ENCODE assay signal across 10 cellular contexts in the genomic region with DNA sequence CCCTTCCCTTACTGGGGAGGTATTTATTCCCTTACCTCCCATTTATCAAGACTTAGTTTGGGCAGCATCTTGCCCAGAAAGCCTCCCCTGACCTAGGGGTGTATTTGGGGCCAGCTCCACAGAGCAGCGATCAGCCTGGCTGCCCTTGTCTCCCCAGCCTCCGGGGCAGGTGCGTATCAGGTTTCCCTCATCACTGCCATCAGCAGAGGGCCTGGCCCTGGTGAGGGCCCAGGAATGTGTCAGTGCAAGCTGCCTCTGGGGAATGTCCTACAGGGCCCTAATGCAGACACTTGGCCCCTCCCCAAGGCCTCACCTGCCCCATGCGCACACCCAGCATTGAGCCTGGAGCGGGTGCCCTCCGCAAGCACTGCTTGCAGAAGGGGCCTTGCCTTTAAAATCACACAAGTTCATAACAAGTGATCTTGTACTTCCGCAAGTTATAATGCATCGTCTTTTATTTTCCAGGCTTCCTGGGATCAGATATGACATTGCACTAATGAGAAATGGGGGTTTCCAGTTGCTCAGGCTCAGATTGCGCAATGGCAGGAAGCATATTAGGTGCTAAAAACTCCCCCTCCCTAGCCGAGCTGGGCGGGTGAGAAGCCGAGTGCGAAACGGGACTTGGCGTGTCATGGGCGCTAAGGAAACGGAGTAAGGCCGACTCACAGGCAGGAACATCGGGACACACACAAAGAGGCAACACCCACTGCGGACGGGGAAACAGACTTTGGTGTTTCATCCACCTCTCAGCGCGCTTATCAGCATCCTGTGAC. TPM values are rescaled to one million over a fixed set of nuclear protein-coding genes. Genes with fewer than 3 reads are reported as not detected.
DNase-seq lines count a peak whose midpoint lies in the region; ATAC-seq, FAIRE-seq and TF ChIP-seq lines count a peak whose summit lies in the region.
"Had no signal": no experiment of that assay in that cellular context is flagged by ENCODE, and none has a peak within 500 bp of the region (broad histone marks: within the 10 kb centered on the region; RNA-seq: fewer than 3 reads in every experiment).

No MANE protein-coding gene starts in this region.

- no peaks in the 10 kb centered on the region for H3K79me1 ChIP-seq in mesendoderm (ENCODE audit: low read length)

- H3K36me3 Mint-ChIP-seq in central memory CD8-positive, alpha-beta T cell (ENCODE audit: insufficient read depth), result peaks cover 15% of the 10 kb centered on the region
- H3K36me3 Mint-ChIP-seq: memory B cell had no signal

- peak overlapping the region; percentile 58 for H3K4me3 Mint-ChIP-seq in central memory CD8-positive, alpha-beta T cell
- H3K4me3 Mint-ChIP-seq: memory B cell had no signal

- H3K4me1 ChIP-seq in A673 (ENCODE audit: insufficient read depth, low read length, poor library complexity, severe bottlenecking), result peaks cover 61% of the 10 kb centered on the region
- peaks cover 3% of the 10 kb centered on the region for H3K4me1 ChIP-seq in mesendoderm (ENCODE audit: control insufficient read depth, low read depth, low read length)

- H2AK5ac ChIP-seq in mesendoderm (ENCODE audit: low read length), result peak overlapping the region; percentile 15

- H3K9ac ChIP-seq in mesendoderm (ENCODE audit: low read length), result no peak overlapping the region

- no peak overlapping the region for H3K18ac ChIP-seq in mesendoderm (ENCODE audit: low read length)

- no peak overlapping the region for H3K23ac ChIP-seq in mesendoderm (ENCODE audit: low read length)

- no peak overlapping the region for H2BK5ac ChIP-seq in mesendoderm (ENCODE audit: low read length)

- H3K4ac ChIP-seq in mesendoderm (ENCODE audit: low read depth, low read length), result no peak overlapping the region

- H3K4me1 Mint-ChIP-seq in central memory CD8-positive, alpha-beta T cell, result peaks cover 51% of the 10 kb centered on the region

- H3K27me3 ChIP-seq in A673 (replicated peaks; ENCODE audit: insufficient read depth, low read depth, low read length, poor library complexity), result no peaks in the 10 kb centered on the region
- no peaks in the 10 kb centered on the region for H3K27me3 ChIP-seq in mesendoderm (ENCODE audit: insufficient read depth, low read length, poor library complexity)

- no peak for FAIRE-seq in HTR-8/SVneo (lab: Jason Lieb, UNC)

- H3K79me2 ChIP-seq in mesendoderm (ENCODE audit: control insufficient read depth, insufficient read depth, low read length), result no peaks in the 10 kb centered on the region

- H3K56ac ChIP-seq in mesendoderm (ENCODE audit: low read length), result no peak overlapping the region

- no peak overlapping the region for H4K8ac ChIP-seq in mesendoderm (ENCODE audit: low read depth, low read length)

- intact Hi-C loops in A673 (cut with micrococcal nuclease; ENCODE audit: unreplicated experiment), result no loop called here

- H3K27me3 Mint-ChIP-seq in central memory CD8-positive, alpha-beta T cell, result no peaks in the 10 kb centered on the region

- H3K27ac Mint-ChIP-seq in central memory CD8-positive, alpha-beta T cell (ENCODE audit: low read depth), result peak overlapping the region; percentile 92
- H3K27ac Mint-ChIP-seq: memory B cell had no signal

- H3K4me2 ChIP-seq in mesendoderm (ENCODE audit: low read length), result no peak overlapping the region

- no peaks in the 10 kb centered on the region for H3K9me3 Mint-ChIP-seq in central memory CD8-positive, alpha-beta T cell

- POLR2A ChIA-PET in A673 (lab: Charles Lee; ENCODE audit: low non-redundant PET), result no interaction called here

- H3K4me3 ChIP-seq in A673 (ENCODE audit: low read depth, low read length, poor library complexity, severe bottlenecking) (no peak overlapping the region), mesendoderm (ENCODE audit: low read length) (no peak overlapping the region)

- peak overlapping the region; percentile 49 for H3K27ac ChIP-seq in A673 (ENCODE audit: low read depth, low read length, poor library complexity, severe bottlenecking)
- no peak overlapping the region for H3K27ac ChIP-seq in mesendoderm (ENCODE audit: low read depth, low read length)

- CTCF ChIA-PET in A673 (lab: Charles Lee), result interaction anchor here (0.7 kb wide), 1 partner anchor 218 kb away, joined by 5 read pairs; no protein-coding TSS in a partner anchor

- no CpG with 5 or more reads among the region's 23 CpGs for WGBS in mesendoderm (ENCODE audit: extremely low coverage, insufficient coverage, low lambda C conversion rate)

- H3K36me3 ChIP-seq in A673 (ENCODE audit: insufficient read depth, low read length, poor library complexity, severe bottlenecking) (no peaks in the 10 kb centered on the region), mesendoderm (ENCODE audit: control insufficient read depth, insufficient read depth, low read length) (no peaks in the 10 kb centered on the region)

- peak; percentile 68 for DNase-seq in A673 (ENCODE audit: low spot score)
- DNase-seq in NCI-H226, result peak; percentile 79
- peak in 1 of 2 donors; percentile 69 for DNase-seq in central memory CD8-positive, alpha-beta T cell (ENCODE audit: low spot score in 2 of 2)
- peak; percentile 46 for DNase-seq in mesendoderm
- no peak for DNase-seq in NCI-H1417 treated with DMSO at 0.1 percent for 48 hours (lab: John Stamatoyannopoulos, UW)
- DNase-seq in HTR-8/SVneo (ENCODE audit: insufficient read length, low spot score), result no peak
- no peak for DNase-seq in hepatic stellate cell (ENCODE audit: low spot score)
- DNase-seq: NCI-H345 had no signal

- no peak for TF ChIP-seq CTCF in A673 (conservative IDR thresholded peaks at IDR 0.05; ENCODE audit: low read depth, low read length)

- H2BK15ac ChIP-seq in mesendoderm (replicated peaks; ENCODE audit: low read depth), result no peak overlapping the region

- BruUV-seq in A673 (replicated peaks; lab: Mats Ljungman, UMichigan), result no TSS peak

- H3K9me3 ChIP-seq in A673 (ENCODE audit: low read depth, low read length, poor library complexity, severe bottlenecking), result no peaks in the 10 kb centered on the region

- peak; percentile 62 for ATAC-seq in central memory CD8-positive, alpha-beta T cell (replicated peaks; ENCODE audit: extremely low read depth, poor library complexity, severe bottlenecking)
- ATAC-seq in GM21529 (IDR thresholded peaks at IDR 0.05; ENCODE audit: unreplicated experiment), result no peak

- H2BK120ac ChIP-seq in mesendoderm (ENCODE audit: low read depth, low read length), result no peak overlapping the region

- H4K5ac ChIP-seq in mesendoderm (ENCODE audit: low read length), result no peak overlapping the region

RNA-seq across cellular contexts. Expression of a gene that starts 25.4 kb away (rescaled TPM):
- total RNA-seq in A673 (2021), result 42.6 and 42.9 TPM in 2 replicates
- 11.2 TPM for polyA plus RNA-seq in mesendoderm (2013, experiment 1 of 2)
- 11.4 TPM for polyA plus RNA-seq in mesendoderm (2013, experiment 2 of 2)

Comparison
In these comparisons a context has a peak if more than half of its experiments do, and no peak if none do; other contexts are left out.
1. DNase-seq: peak in A673 (single experiment), NCI-H226 (single experiment) and mesendoderm (single experiment); none in NCI-H1417 treated with DMSO at 0.1 percent for 48 hours (single experiment), HTR-8/SVneo (single experiment) and hepatic stellate cell (single experiment).